Comparison of ENCODE assay signal across 13 cellular contexts in the genomic region with DNA sequence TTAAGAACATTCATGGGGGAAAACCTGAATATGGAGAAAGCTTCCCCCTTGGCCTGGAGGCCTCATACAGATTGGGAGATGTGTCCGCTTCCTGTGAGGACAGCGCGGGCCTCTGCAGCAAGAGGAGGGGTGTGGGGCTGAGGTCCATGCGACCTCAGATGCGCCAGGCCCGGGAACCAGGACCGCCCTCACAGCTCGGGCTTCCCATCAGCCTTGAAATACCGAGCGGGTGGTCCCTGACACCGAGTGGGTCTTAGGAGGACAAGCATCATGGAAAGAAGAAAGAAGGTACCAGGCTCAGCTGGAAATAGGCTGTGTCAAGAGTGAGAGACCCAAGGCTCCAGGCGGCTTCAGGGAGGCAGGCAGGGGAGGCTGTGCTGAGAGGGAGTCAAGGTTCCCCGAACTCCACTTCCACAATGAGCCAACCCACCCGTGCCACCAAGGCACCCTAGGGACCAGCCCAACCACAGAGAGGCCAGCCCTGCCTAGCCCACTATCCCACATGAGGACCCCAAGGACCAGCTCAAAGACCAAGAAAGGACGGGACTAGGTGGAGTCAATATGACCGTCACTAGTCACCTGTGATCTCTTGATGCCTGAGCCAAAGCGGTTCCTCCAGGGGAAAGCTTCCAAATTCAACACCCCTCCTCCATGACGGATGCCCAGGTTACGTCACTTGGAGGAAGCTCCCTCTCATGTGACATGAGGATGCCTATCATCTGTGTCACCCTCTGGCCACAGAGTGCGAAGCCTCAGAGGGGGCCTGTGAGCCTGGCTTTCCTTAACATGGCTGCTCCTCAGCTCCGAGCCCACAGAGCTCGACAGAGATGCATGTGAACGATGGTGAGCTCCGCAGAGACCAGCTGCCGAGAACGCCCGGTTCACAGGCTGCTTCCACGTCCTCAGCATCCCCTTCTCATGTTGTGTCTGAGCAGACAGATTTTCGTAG.
A peak's percentile ranks its signal among the peaks of the same experiment; 100 is the strongest.
DNase-seq lines count a peak whose midpoint lies in the region; ATAC-seq, FAIRE-seq and TF ChIP-seq lines count a peak whose summit lies in the region.
"Had no signal": no experiment of that assay in that cellular context is flagged by ENCODE, and none has a peak within 500 bp of the region (broad histone marks: within the 10 kb centered on the region; RNA-seq: fewer than 3 reads in every experiment).

No MANE protein-coding gene starts in this region.

- H3K27ac Mint-ChIP-seq in progenitor cell of endocrine pancreas, result no peak overlapping the region

- H3K9ac ChIP-seq in kidney (ENCODE audit: low read length in 2 of 2), result no peak overlapping the region

- FAIRE-seq in kidney (lab: Jason Lieb, UNC) (no peak), small intestine (lab: Jason Lieb, UNC) (no peak)
- FAIRE-seq: A549 had no signal

- H3K9me3 ChIP-seq in kidney (ENCODE audit: control insufficient read depth in 1 of 2, low read length in 2 of 2) (no peaks in the 10 kb centered on the region), small intestine (ENCODE audit: control insufficient read depth, low read depth) (no peaks in the 10 kb centered on the region)
- H3K9me3 ChIP-seq: A549, Caco-2 had no signal

- WGBS in small intestine, 3 donors, result 85 to 88% (median 85%) methylated on average over 29 of the region's 29 CpGs

- H3K9me3 Mint-ChIP-seq in progenitor cell of endocrine pancreas (ENCODE audit: low read depth), result no peaks in the 10 kb centered on the region

- no peak overlapping the region for H3K4me3 Mint-ChIP-seq in progenitor cell of endocrine pancreas (ENCODE audit: low read depth)

- no peaks in the 10 kb centered on the region for H3K27me3 ChIP-seq in small intestine (ENCODE audit: control insufficient read depth in 2 of 2, insufficient read depth in 2 of 2, low read length in 2 of 2)

- peaks cover 3% of the 10 kb centered on the region for H3K27me3 Mint-ChIP-seq in progenitor cell of endocrine pancreas

- H3K27ac ChIP-seq in kidney (ENCODE audit: low read depth in 2 of 2, low read length in 2 of 2) (no peak overlapping the region), small intestine (ENCODE audit: low read depth in 1 of 2, low read length in 1 of 2) (no peak overlapping the region)
- H3K27ac ChIP-seq: A549 had no signal

- H3K4me1 Mint-ChIP-seq in progenitor cell of endocrine pancreas (ENCODE audit: low read depth), result no peaks in the 10 kb centered on the region

- H3K36me3 ChIP-seq in kidney (ENCODE audit: control insufficient read depth in 1 of 2, insufficient read depth in 2 of 2, low read length in 2 of 2) (no peaks in the 10 kb centered on the region), small intestine (ENCODE audit: control insufficient read depth in 2 of 2, insufficient read depth in 2 of 2, low read length in 2 of 2) (no peaks in the 10 kb centered on the region)

- no peaks in the 10 kb centered on the region for H3K36me3 Mint-ChIP-seq in progenitor cell of endocrine pancreas (ENCODE audit: insufficient read depth)

- DNase-seq in cardiac septum (ENCODE audit: low spot score) (peak; percentile 68), left cardiac atrium (no peak), kidney (peak; percentile 43), progenitor cell of endocrine pancreas (ENCODE audit: low spot score, unreplicated experiment) (peak; percentile 3), small intestine (no peak), hepatic stellate cell (ENCODE audit: low spot score) (no peak), retina (no peak)
- DNase-seq: DMS53, NCI-H1436 treated with DMSO at 0.1 percent for 48 hours, NCI-H2081, NCI-H524 had no signal

- H3K4me3 ChIP-seq in kidney (ENCODE audit: low read length in 2 of 2) (no peak overlapping the region), small intestine (ENCODE audit: low read depth in 1 of 2, low read length in 2 of 2) (no peak overlapping the region)
- H3K4me3 ChIP-seq: A549 had no signal

- H3K4me1 ChIP-seq in kidney (ENCODE audit: control insufficient read depth in 1 of 2, insufficient read depth in 1 of 2, low read depth in 1 of 2, low read length in 2 of 2) (no peaks in the 10 kb centered on the region), small intestine (ENCODE audit: control insufficient read depth in 2 of 2, insufficient read depth in 1 of 2, low read depth in 1 of 2, low read length in 1 of 2) (no peaks in the 10 kb centered on the region)
- H3K4me1 ChIP-seq: A549, Caco-2 had no signal

- TF ChIP-seq CTCF in kidney (IDR thresholded peaks at IDR 0.05; ENCODE audit: borderline replicate concordance, extremely low read depth, insufficient read depth) (no peak), progenitor cell of endocrine pancreas (IDR thresholded peaks at IDR 0.05; ENCODE audit: unreplicated experiment) (no peak)

- intact Hi-C loops in cardiac septum (cut with DNase I) (no loop called here), left cardiac atrium (cut with DNase I) (no loop called here), kidney (cut with DNase I) (no loop called here)

- ATAC-seq in left cardiac atrium, result no peak
- ATAC-seq: A549 had no signal

Comparison
In these comparisons a context has a peak if more than half of its experiments do, and no peak if none do; other contexts are left out.
1. DNase-seq: peak in cardiac septum (single experiment), kidney (single experiment) and progenitor cell of endocrine pancreas (single experiment); none in left cardiac atrium (single experiment), small intestine (single experiment), hepatic stellate cell (single experiment) and retina (single experiment).